ENCODE assay signal across 23 cellular contexts in genomic region chr4:70836081-70836480, GRCh38. TPM values are rescaled to one million over a fixed set of nuclear protein-coding genes. Genes with fewer than 3 reads are reported as not detected.
DNase-seq lines count a peak whose midpoint lies in the region; ATAC-seq, FAIRE-seq and TF ChIP-seq lines count a peak whose summit lies in the region.
"Had no signal": no experiment of that assay in that cellular context is flagged by ENCODE, and none has a peak within 500 bp of the region (broad histone marks: within the 10 kb centered on the region; RNA-seq: fewer than 3 reads in every experiment).

No MANE protein-coding gene starts in this region.

- DNase-seq in A549 (ENCODE audit: low read depth in 1 of 2, low spot score in 1 of 2) = no peak
- DNase-seq in Calu3 = no peak
- no peak for DNase-seq in PC-3
- DNase-seq in dermis blood vessel endothelial cell = no peak
- DNase-seq in gastrocnemius medialis = no peak
- DNase-seq in GM19240 (ENCODE audit: insufficient read length, low spot score) = no peak
- DNase-seq: activated CD8-positive, alpha-beta T cell treated with anti-CD3 and anti-CD28 coated beads, Interleukin-2, amount 10 ng/mL, durations not matched to agents 7 days and 5 days; heart left ventricle; immature natural killer cell; left lung; MG63; NCI-H1694; OCI-M1; SIG-M5 had no signal

- peaks cover 9% of the 10 kb centered on the region for H3K4me1 Mint-ChIP-seq in Calu3 (ENCODE audit: low read depth, unreplicated experiment)

- POLR2A ChIA-PET in A549 (lab: Yijun Ruan, JAX) = no interaction called here
- POLR2A ChIA-PET in PC-3 (lab: Charles Lee; ENCODE audit: unreplicated experiment) = no interaction called here

- FAIRE-seq in A549 (lab: Jason Lieb, UNC) = no peak

- H3F3A ChIP-seq in PC-3 (ENCODE audit: low read length, unreplicated experiment) = no peaks in the 10 kb centered on the region

- TF ChIP-seq RAD21 in A549 (conservative IDR thresholded peaks at IDR 0.05 in 1 of 2, IDR thresholded peaks at IDR 0.05 in 1 of 2) = no peak

- ATAC-seq in A549 (no peak), PC-3 (no peak), HG03342 (IDR thresholded peaks at IDR 0.05; ENCODE audit: unreplicated experiment) (no peak), gastrocnemius medialis (no peak)
- ATAC-seq: activated CD8-positive, alpha-beta T cell treated with anti-CD3 and anti-CD28 coated beads, Interleukin-2, amount 10 ng/mL, durations not matched to agents 7 days and 5 days; heart left ventricle; left lung; WTC11 had no signal

- intact Hi-C loops in Calu3 (cut with micrococcal nuclease; ENCODE audit: unreplicated experiment) (loop anchor here (10.0 kb wide), 1 partner anchor 131 kb away; no protein-coding TSS in a partner anchor), PC-3 (cut with micrococcal nuclease) (loop anchor here (5.0 to 10.0 kb wide), 4 partner anchors 66 to 881 kb away; partner anchors contain the start of genes MOB1B and UTP3), gastrocnemius medialis (cut with DNase I; ENCODE audit: low total_unique reads) (loop anchor here (5.0 kb wide), 1 partner anchor 129 kb away; no protein-coding TSS in a partner anchor)

- CTCF ChIA-PET in A549 (lab: Yijun Ruan, JAX) (interaction anchor here (1.3 kb wide), 1 partner anchor 8 kb away, joined by 3 read pairs; no protein-coding TSS in a partner anchor), Calu3 (lab: Charles Lee) (interaction anchor here (1.0 kb wide), 1 partner anchor 66 kb away, joined by 5 read pairs; no protein-coding TSS in a partner anchor), PC-3 (lab: Charles Lee) (no interaction called here)

- in situ Hi-C loops in gastrocnemius medialis (cut with MboI; ENCODE audit: low sequenced_read_pairs in 4 of 4) = no loop called here

- peaks cover 41% of the 10 kb centered on the region for H4K20me1 ChIP-seq in PC-3 (ENCODE audit: low read length)

- no peak for TF ChIP-seq EP300 in A549 (IDR thresholded peaks at IDR 0.05)

- H3K9me3 ChIP-seq in A549 (no peaks in the 10 kb centered on the region), PC-3 (ENCODE audit: low read length) (no peaks in the 10 kb centered on the region), endocrine pancreas (ENCODE audit: control insufficient read depth, low read length) (no peaks in the 10 kb centered on the region), gastrocnemius medialis (no peaks in the 10 kb centered on the region)
- H3K9me3 ChIP-seq: adrenal gland, heart left ventricle, left lung, MG63 had no signal

- H3K4me2 ChIP-seq in A549 = peak overlapping the region; percentile 95; the same call in 2 of the 3 replicates
- peak overlapping the region; percentile 86 for H3K4me2 ChIP-seq in PC-3 (ENCODE audit: low read length)

- 88% methylated on average over 2 of the region's 2 CpGs for WGBS in A549 (ENCODE audit: missing lambda C conversion rate)

- no peaks in the 10 kb centered on the region for H3K9me2 ChIP-seq in PC-3 (replicated peaks; ENCODE audit: low read length)

- no peak overlapping the region for H2AFZ ChIP-seq in PC-3 (ENCODE audit: low read length)
- H2AFZ ChIP-seq: neural progenitor cell had no signal

- no peak overlapping the region for H3K4me3 ChIP-seq in A549
- peak overlapping the region; percentile 96; the same call in 1 of the 2 replicates for H3K4me3 ChIP-seq in PC-3 (ENCODE audit: low read length)
- peak overlapping the region; percentile 39 for H3K4me3 ChIP-seq in endocrine pancreas (ENCODE audit: control insufficient read depth, insufficient read depth, low read length)
- H3K4me3 ChIP-seq in gastrocnemius medialis = no peak overlapping the region
- H3K4me3 ChIP-seq: heart left ventricle, left lung, MG63 had no signal

- peaks cover 72% of the 10 kb centered on the region for H3K79me2 ChIP-seq in PC-3 (ENCODE audit: low read length)

- H3K27me3 ChIP-seq in PC-3 (ENCODE audit: low read length) = no peaks in the 10 kb centered on the region
- no peaks in the 10 kb centered on the region for H3K27me3 ChIP-seq in endocrine pancreas (ENCODE audit: control insufficient read depth, insufficient read depth, low read length)
- H3K27me3 ChIP-seq in gastrocnemius medialis = no peaks in the 10 kb centered on the region
- H3K27me3 ChIP-seq: adrenal gland, heart left ventricle, left lung, MG63, neural progenitor cell had no signal

- peak overlapping the region; percentile 93 for H3K4me3 Mint-ChIP-seq in Calu3 (ENCODE audit: low read depth, unreplicated experiment)
- H3K4me3 Mint-ChIP-seq: dendritic cell treated with granulocyte-macrophage colony-stimulating factor and Interleukin-4, amounts not matched to agents 40 ng/mL and 50 ng/mL, for 4 days had no signal

- peaks cover 58% of the 10 kb centered on the region for H3K36me3 Mint-ChIP-seq in Calu3 (ENCODE audit: insufficient read depth, unreplicated experiment)

- H3K27ac Mint-ChIP-seq in Calu3 (ENCODE audit: unreplicated experiment) = no peak overlapping the region
- H3K27ac Mint-ChIP-seq: dendritic cell treated with granulocyte-macrophage colony-stimulating factor and Interleukin-4, amounts not matched to agents 40 ng/mL and 50 ng/mL, for 4 days; neural progenitor cell had no signal

- H3K9me3 Mint-ChIP-seq in Calu3 (ENCODE audit: low read depth, unreplicated experiment) = no peaks in the 10 kb centered on the region
- H3K9me3 Mint-ChIP-seq: dendritic cell treated with granulocyte-macrophage colony-stimulating factor and Interleukin-4, amounts not matched to agents 40 ng/mL and 50 ng/mL, for 4 days; immature natural killer cell; mesothelial cell of epicardium; neural progenitor cell; type B pancreatic cell; WTC11 had no signal

- TF ChIP-seq POLR2A in A549 (IDR thresholded peaks at IDR 0.05; ENCODE audit: low read length) (no peak), gastrocnemius medialis (IDR thresholded peaks at IDR 0.05) (no peak)

- no peaks in the 10 kb centered on the region for H3K27me3 Mint-ChIP-seq in Calu3 (ENCODE audit: unreplicated experiment)
- H3K27me3 Mint-ChIP-seq: dendritic cell treated with granulocyte-macrophage colony-stimulating factor and Interleukin-4, amounts not matched to agents 40 ng/mL and 50 ng/mL, for 4 days; progenitor cell of endocrine pancreas; type B pancreatic cell had no signal

- no peak overlapping the region for H3K9ac ChIP-seq in PC-3 (ENCODE audit: low read length)
- H3K9ac ChIP-seq in endocrine pancreas (ENCODE audit: control insufficient read depth, insufficient read depth, low read length) = no peak overlapping the region
- H3K9ac ChIP-seq: neural progenitor cell had no signal

- H3K27ac ChIP-seq in A549 = no peak overlapping the region
- H3K27ac ChIP-seq in PC-3 (ENCODE audit: low read length) = no peak overlapping the region
- peak overlapping the region in 1 of 4 donors; percentile 94 for H3K27ac ChIP-seq in gastrocnemius medialis
- H3K27ac ChIP-seq: heart left ventricle, left lung, neural progenitor cell had no signal

- H3K4me1 ChIP-seq in A549 (peaks cover 12% of the 10 kb centered on the region; the same call in 2 of the 3 replicates), PC-3 (ENCODE audit: insufficient read depth, low read length) (peaks cover 13% of the 10 kb centered on the region), endocrine pancreas (ENCODE audit: control insufficient read depth, insufficient read depth, low read length) (peaks cover 9% of the 10 kb centered on the region), gastrocnemius medialis (peaks cover 29% of the 10 kb centered on the region in 2 donors)
- H3K4me1 ChIP-seq: neural progenitor cell had no signal

- H3K36me3 ChIP-seq in PC-3 (ENCODE audit: low read depth, low read length) (peaks cover 36% of the 10 kb centered on the region), endocrine pancreas (ENCODE audit: control insufficient read depth, insufficient read depth, low read length) (peaks cover 3% of the 10 kb centered on the region), gastrocnemius medialis (peaks cover 0 to 38% of the 10 kb centered on the region in 2 donors)

- TF ChIP-seq CTCF in A549 (IDR thresholded peaks at IDR 0.05) = no peak
- no peak for TF ChIP-seq CTCF in Calu3 (IDR thresholded peaks at IDR 0.05; ENCODE audit: unreplicated experiment)
- no peak for TF ChIP-seq CTCF in PC-3 (conservative IDR thresholded peaks at IDR 0.05; ENCODE audit: low read depth, low read length)
- no peak for TF ChIP-seq CTCF in gastrocnemius medialis (IDR thresholded peaks at IDR 0.05 in 4 of 5, conservative IDR thresholded peaks at IDR 0.05 in 1 of 5)

- BruUV-seq in Calu3 (replicated peaks; lab: Mats Ljungman, UMichigan) = no TSS peak
- BruUV-seq in PC-3 (replicated peaks; lab: Mats Ljungman, UMichigan) = no TSS peak

TF ChIP-seq in A549, 52 proteins besides CTCF, POLR2A, EP300 and RAD21:
- no peak for TF ChIP-seq EHF (CRISPR knock-in tag; IDR thresholded peaks at IDR 0.05)
- TF ChIP-seq CEBPB (IDR thresholded peaks at IDR 0.05) = no peak
- TF ChIP-seq TFCP2L1 (CRISPR knock-in tag; IDR thresholded peaks at IDR 0.05) = no peak
- TF ChIP-seq ZFP36 (IDR thresholded peaks at IDR 0.05; ENCODE audit: borderline replicate concordance, partially characterized antibody) = no peak
- no peak for TF ChIP-seq SMC3 (IDR thresholded peaks at IDR 0.05)
- no peak for TF ChIP-seq JUN (IDR thresholded peaks at IDR 0.05)
- TF ChIP-seq HOXB13 (CRISPR knock-in tag; IDR thresholded peaks at IDR 0.05; ENCODE audit: low read depth) = no peak
- TF ChIP-seq HDAC2 (IDR thresholded peaks at IDR 0.05) = no peak
- TF ChIP-seq KDM5A (IDR thresholded peaks at IDR 0.05) = no peak
- no peak for TF ChIP-seq HEYL (CRISPR knock-in tag; IDR thresholded peaks at IDR 0.05)
- TF ChIP-seq MAZ (IDR thresholded peaks at IDR 0.05; ENCODE audit: borderline replicate concordance, low read depth, low read length) = no peak
- TF ChIP-seq TP53 (CRISPR knock-in tag; IDR thresholded peaks at IDR 0.05) = no peak
- TF ChIP-seq KDM1A (IDR thresholded peaks at IDR 0.05; ENCODE audit: low read depth) = no peak
- no peak for TF ChIP-seq HOXB5 (CRISPR knock-in tag; IDR thresholded peaks at IDR 0.05)
- no peak for TF ChIP-seq NFE2L2 (conservative IDR thresholded peaks at IDR 0.05; ENCODE audit: low read length)

RNA-seq across cellular contexts. Expression of gene GRSF1, which starts 3.6 kb away (rescaled TPM):
- 81.4 and 112 TPM in 2 replicates for polyA plus RNA-seq in A549 (2011; rRNA removed)
- 32.8 and 37.6 TPM in 2 replicates for polyA plus RNA-seq in A549 (2012; cell fraction: cytosol; rRNA removed)
- 26.7 and 37.5 TPM in 2 replicates for polyA plus RNA-seq in A549 (2012; cell fraction: nucleus; rRNA removed)
- polyA plus RNA-seq in A549 (2017; fragmentation: RNase III; extraction: RNeasy Plus Mini Kit Qiagen cat#74134 plus additional on column Dnase treatment) = 89.4 to 95.2 TPM (median 94.3 TPM) in 3 replicates
- 21.2 and 31.2 TPM in 2 replicates for polyA minus RNA-seq in A549 (2011; rRNA and poly(A)+ RNA removed)
- total RNA-seq in Calu3 (2022) = 63.0 and 68.7 TPM in 2 replicates
- total RNA-seq in PC-3 (2014; rRNA removed) = 102 and 103 TPM in 2 replicates
- 82.4 and 117 TPM in 2 replicates for total RNA-seq in dermis blood vessel endothelial cell
- 100 to 1,000 TPM; 121 to 158 (median 140) TPM for total RNA-seq in gastrocnemius medialis

Comparison
In these comparisons a context has a peak if more than half of its experiments do, and no peak if none do; other contexts are left out.
1. H3K4me3 ChIP-seq: peak in PC-3 (single experiment) and endocrine pancreas (single experiment); none in A549 (single experiment) and gastrocnemius medialis (0 of 4).